ENCODE assay signal across 21 cellular contexts in genomic region chr2:26438926-26439325, GRCh38. TPM values are rescaled to one million over a fixed set of nuclear protein-coding genes. Genes with fewer than 3 reads are reported as not detected.
"Had no signal": no experiment of that assay in that cellular context is flagged by ENCODE, and none has a peak within 500 bp of the region (broad histone marks: within the 10 kb centered on the region; RNA-seq: fewer than 3 reads in every experiment).

No MANE protein-coding gene starts in this region.

- H3K4me3 Mint-ChIP-seq: activated naive CD8-positive, alpha-beta T cell; activated T-cell treated with anti-CD3 and anti-CD28 coated beads, Interleukin-2, amount 50 U/mL, for 4 hours; nephron; stimulated activated naive CD8-positive, alpha-beta T cell treated with anti-CD3 and anti-CD28 coated beads, Interleukin-15, amount 100 ng/mL, for 72 hours had no signal

- H3K9me3 ChIP-seq: breast epithelium, esophagus muscularis mucosa, heart left ventricle, sigmoid colon, thoracic aorta had no signal

- H3K4me3 ChIP-seq: breast epithelium, esophagus muscularis mucosa, heart left ventricle, sigmoid colon, thoracic aorta had no signal

- H3K9me3 Mint-ChIP-seq: activated T-cell treated with anti-CD3 and anti-CD28 coated beads, Interleukin-2, amount 50 U/mL, for 4 hours; nephron; stimulated activated naive CD8-positive, alpha-beta T cell treated with anti-CD3 and anti-CD28 coated beads, Interleukin-15, amount 100 ng/mL, for 72 hours had no signal

- H3K36me3 Mint-ChIP-seq: activated naive CD8-positive, alpha-beta T cell had no signal

- H3K36me3 ChIP-seq: breast epithelium, esophagus muscularis mucosa, heart left ventricle, sigmoid colon, thoracic aorta had no signal

- H3K27ac ChIP-seq: breast epithelium, esophagus muscularis mucosa, foreskin keratinocyte, heart left ventricle, sigmoid colon, thoracic aorta had no signal

- H3K4me1 ChIP-seq: breast epithelium, esophagus muscularis mucosa, foreskin keratinocyte, sigmoid colon had no signal

- H3K27me3 ChIP-seq: breast epithelium, esophagus muscularis mucosa, heart left ventricle, sigmoid colon had no signal

- H3K4me1 Mint-ChIP-seq: nephron; stimulated activated naive CD8-positive, alpha-beta T cell treated with anti-CD3 and anti-CD28 coated beads, Interleukin-15, amount 100 ng/mL, for 72 hours had no signal

- ATAC-seq: activated T-cell treated with anti-CD3 and anti-CD28 coated beads, Interleukin-2, amount 50 U/mL, for 4 hours; foreskin keratinocyte; left lobe of liver; stimulated activated naive CD8-positive, alpha-beta T cell treated with anti-CD3 and anti-CD28 coated beads, Interleukin-15, amount 100 ng/mL, for 72 hours had no signal

- H3K27ac Mint-ChIP-seq: activated naive CD8-positive, alpha-beta T cell; nephron; stimulated activated naive CD8-positive, alpha-beta T cell treated with anti-CD3 and anti-CD28 coated beads, Interleukin-15, amount 100 ng/mL, for 72 hours had no signal

- DNase-seq: activated CD4-positive, alpha-beta T cell treated with anti-CD3 and anti-CD28 coated beads, Interleukin-2, amount 50 U/mL, for 4 hours; activated CD4-positive, CD25-positive, alpha-beta regulatory T cell treated with anti-CD3 and anti-CD28 coated beads, Interleukin-2, amount 50 U/mL, for 72 hours; activated effector memory CD4-positive, alpha-beta T cell treated with anti-CD3 and anti-CD28 coated beads, Interleukin-2, amount 50 U/mL, for 16 hours; activated T-cell treated with anti-CD3 and anti-CD28 coated beads, Interleukin-2, amount 50 U/mL, for 4 hours; foreskin keratinocyte; heart left ventricle; mammary epithelial cell; sigmoid colon; stimulated activated CD4-positive, alpha-beta T cell treated with anti-CD3 and anti-CD28 coated beads, Interleukin-4, amount 100 ng/mL, for 4 hours; stimulated activated naive CD8-positive, alpha-beta T cell treated with anti-CD3 and anti-CD28 coated beads, Interleukin-15, amount 100 ng/mL, for 72 hours; T-helper 2 cell had no signal

- FAIRE-seq: endometrium, islet of Langerhans, urothelium cell line had no signal

RNA-seq across cellular contexts. Expression of gene DRC1, which starts 37.2 kb away (rescaled TPM):
- total RNA-seq: activated T-cell treated with anti-CD3 and anti-CD28 coated beads, Interleukin-2, amount 50 U/mL, for 4 hours; breast epithelium; foreskin keratinocyte; left lobe of liver; osteocyte; thoracic aorta had no signal
- polyA plus RNA-seq: foreskin keratinocyte, mammary epithelial cell had no signal

RNA-seq across cellular contexts. Expression of gene OTOF, which starts 39.0 kb away (rescaled TPM):
- total RNA-seq: foreskin keratinocyte, mammary epithelial cell, osteocyte had no signal
- polyA plus RNA-seq: foreskin keratinocyte, mammary epithelial cell had no signal
